ENCODE assay signal across 7 cellular contexts in genomic region chr2:56803596-56803995, GRCh38.
"Had no signal": no experiment of that assay in that cellular context is flagged by ENCODE, and none has a peak within 500 bp of the region (broad histone marks: within the 10 kb centered on the region; RNA-seq: fewer than 3 reads in every experiment).

No MANE protein-coding gene starts in this region.

- H3K27ac Mint-ChIP-seq: GM23338, H9 had no signal

- H3K9me3 Mint-ChIP-seq: GM23338, H9 had no signal

- ATAC-seq: HCT116 had no signal

- DNase-seq: GM23248, GOT3, H7, H9, HCEC 1CT had no signal

- H3K4me3 Mint-ChIP-seq: GM23338, H9 had no signal
